In genomic region chr15:40755821-40756220, GRCh38 we compare ENCODE assay signal across 8 cellular contexts. TPM values are rescaled to one million over a fixed set of nuclear protein-coding genes. Genes with fewer than 3 reads are reported as not detected.
DNase-seq lines count a peak whose midpoint lies in the region; ATAC-seq and TF ChIP-seq lines count a peak whose summit lies in the region.

No MANE protein-coding gene starts in this region.

- intact Hi-C loops in Calu3 (cut with micrococcal nuclease; ENCODE audit: unreplicated experiment): no loop called here

- H3K27me3 Mint-ChIP-seq in Calu3 (ENCODE audit: unreplicated experiment): no peaks in the 10 kb centered on the region
- H3K27me3 Mint-ChIP-seq in chondrocyte (ENCODE audit: low read depth): peaks cover 3% of the 10 kb centered on the region

- no peak overlapping the region for H4K8ac ChIP-seq in neuronal stem cell (ENCODE audit: low read depth, low read length)

- CTCF ChIA-PET in Calu3 (lab: Charles Lee): no interaction called here

- H3K27me3 ChIP-seq in neuronal stem cell (ENCODE audit: control insufficient read depth in 3 of 3, insufficient read depth in 3 of 3, low read depth in 1 of 3, low read length in 3 of 3): no peaks in the 10 kb centered on the region

- H4K91ac ChIP-seq in neuronal stem cell (ENCODE audit: low read depth, low read length, poor library complexity): no peak overlapping the region

- DNase-seq in Calu3 (no peak), NB4 (ENCODE audit: low read depth) (peak; percentile 47), chondrocyte (ENCODE audit: low spot score) (no peak), neuronal stem cell (ENCODE audit: low spot score) (no peak), LoVo (ENCODE audit: low spot score) (no peak), H4 (ENCODE audit: low spot score) (no peak)

- H3K4me1 ChIP-seq in neuronal stem cell (ENCODE audit: control insufficient read depth in 2 of 2, insufficient read depth in 1 of 2, low read depth in 1 of 2, low read length in 2 of 2): peaks cover 4 to 8% of the 10 kb centered on the region in 2 donors

- no CpG with 5 or more reads among the region's 11 CpGs for WGBS in neuronal stem cell (ENCODE audit: extremely low coverage in 2 of 2, insufficient read length in 2 of 2, insufficient replicate concordance in 1 of 2), 2 donors

- no peak overlapping the region for H3K14ac ChIP-seq in neuronal stem cell (ENCODE audit: low read length)

- ATAC-seq in HG03442 (IDR thresholded peaks at IDR 0.05; ENCODE audit: unreplicated experiment): no peak
- no peak for ATAC-seq in HG02610 (IDR thresholded peaks at IDR 0.05; ENCODE audit: unreplicated experiment)

- H2BK5ac ChIP-seq in neuronal stem cell (ENCODE audit: low read length): no peak overlapping the region

- peaks cover 5 to 18% of the 10 kb centered on the region in 2 donors for H3K36me3 ChIP-seq in neuronal stem cell (replicated peaks in 1 of 2; ENCODE audit: control insufficient read depth in 2 of 2, insufficient read depth in 2 of 2, low read length in 2 of 2)

- H3K9me3 ChIP-seq in neuronal stem cell (replicated peaks in 1 of 2; ENCODE audit: control insufficient read depth in 2 of 2, insufficient read depth in 1 of 2, low read depth in 1 of 2, low read length in 2 of 2): no peaks in the 10 kb centered on the region

- H3K79me1 ChIP-seq in neuronal stem cell (ENCODE audit: low read depth, low read length): peaks cover 8% of the 10 kb centered on the region

- H2BK15ac ChIP-seq in neuronal stem cell (ENCODE audit: low read length): no peak overlapping the region

- no peak overlapping the region for H2BK120ac ChIP-seq in neuronal stem cell (ENCODE audit: low read depth, low read length)

- no peak overlapping the region for H2AK5ac ChIP-seq in neuronal stem cell (ENCODE audit: low read depth, low read length)

- peak overlapping the region; percentile 94 for H2AFZ ChIP-seq in neuronal stem cell (ENCODE audit: low read length)

- no peak overlapping the region for H3K4ac ChIP-seq in neuronal stem cell (ENCODE audit: low read length)

- peak overlapping the region; percentile 71 for H3K18ac ChIP-seq in neuronal stem cell (ENCODE audit: low read length)

- H3K4me3 ChIP-seq in NB4 (ENCODE audit: low read depth, low read length) (peak overlapping the region; percentile 63), neuronal stem cell (ENCODE audit: low read length in 2 of 2) (peak overlapping the region in 1 of 2 donors; percentile 94)

- no peaks in the 10 kb centered on the region for H3K4me1 Mint-ChIP-seq in Calu3 (ENCODE audit: low read depth, unreplicated experiment)
- H3K4me1 Mint-ChIP-seq in chondrocyte (ENCODE audit: low read depth): peaks cover 25% of the 10 kb centered on the region

- no peak for TF ChIP-seq CTCF in Calu3 (IDR thresholded peaks at IDR 0.05; ENCODE audit: unreplicated experiment)
- no peak for TF ChIP-seq CTCF in NB4 (IDR thresholded peaks at IDR 0.05; ENCODE audit: low read depth, low read length)
- no peak for TF ChIP-seq CTCF in chondrocyte (IDR thresholded peaks at IDR 0.05)

- no TSS peak for BruUV-seq in Calu3 (replicated peaks; lab: Mats Ljungman, UMichigan)

- H3K27ac Mint-ChIP-seq in Calu3 (ENCODE audit: unreplicated experiment): peak overlapping the region; percentile 53
- peak overlapping the region; percentile 95 for H3K27ac Mint-ChIP-seq in chondrocyte (ENCODE audit: unreplicated experiment)

- no peak overlapping the region for H3K9ac ChIP-seq in neuronal stem cell (ENCODE audit: low read depth, low read length, poor library complexity)

- H2BK12ac ChIP-seq in neuronal stem cell (ENCODE audit: low read length): peak overlapping the region; percentile 22

- H3K9me3 Mint-ChIP-seq in Calu3 (ENCODE audit: low read depth, unreplicated experiment): no peaks in the 10 kb centered on the region
- no peaks in the 10 kb centered on the region for H3K9me3 Mint-ChIP-seq in chondrocyte (ENCODE audit: low read depth)

- peak overlapping the region; percentile 92 for H3K27ac ChIP-seq in neuronal stem cell (replicated peaks; ENCODE audit: low read length)

- H3K36me3 Mint-ChIP-seq in Calu3 (ENCODE audit: insufficient read depth, unreplicated experiment) (peaks cover 24% of the 10 kb centered on the region), chondrocyte (ENCODE audit: low read depth) (peaks cover 2% of the 10 kb centered on the region)

- peak overlapping the region; percentile 11 for H3K4me2 ChIP-seq in neuronal stem cell (ENCODE audit: insufficient read depth, low read length, poor library complexity, severe bottlenecking)

- TF ChIP-seq POLR2A in NB4 (IDR thresholded peaks at IDR 0.05; ENCODE audit: extremely low read depth, insufficient read length): no peak

- H3K4me3 Mint-ChIP-seq in Calu3 (ENCODE audit: low read depth, unreplicated experiment) (peak overlapping the region; percentile 93), chondrocyte (ENCODE audit: unreplicated experiment) (peak overlapping the region; percentile 91)

- H3K23ac ChIP-seq in neuronal stem cell (ENCODE audit: low read depth, low read length, poor library complexity): no peak overlapping the region

RNA-seq across cellular contexts. Expression of gene RMDN3, which starts 0.8 kb away (rescaled TPM):
- total RNA-seq in Calu3 (2022) (23.5 and 25.5 TPM in 2 replicates), chondrocyte (27.5 to 30.1 TPM (median 28.8 TPM) in 3 replicates)
- polyA plus RNA-seq in neuronal stem cell (2013, experiment 1 of 2): 9.7 TPM
- 9.2 TPM for polyA plus RNA-seq in neuronal stem cell (2013, experiment 2 of 2)
- 10.1 and 10.4 TPM in 2 replicates for total RNA-seq in H4 (2014; rRNA removed; shearing (Covaris generic))

RNA-seq across cellular contexts. Expression of gene GCHFR, which starts 8.0 kb away (rescaled TPM):
- total RNA-seq in Calu3 (2022) (5.6 and 11.6 TPM in 2 replicates), chondrocyte (1.6 to 2.4 TPM (median 1.9 TPM) in 3 replicates)
- polyA plus RNA-seq in neuronal stem cell (2013, experiment 1 of 2): 1.4 TPM
- polyA plus RNA-seq in neuronal stem cell (2013, experiment 2 of 2): 1.7 TPM
- 43.2 and 49.0 TPM in 2 replicates for total RNA-seq in H4 (2014; rRNA removed; shearing (Covaris generic))

RNA-seq across cellular contexts. Expression of gene C15orf62, which starts 14.0 kb away (rescaled TPM):
- total RNA-seq in Calu3 (2022): 0.56 and 0.64 TPM in 2 replicates
- total RNA-seq in chondrocyte: 0.12 TPM in 1 of 3 replicates, not detected in the others
- 0.03 TPM for polyA plus RNA-seq in neuronal stem cell (2013, experiment 1 of 2)
- not detected for polyA plus RNA-seq in neuronal stem cell (2013, experiment 2 of 2)
- total RNA-seq in H4 (2014; rRNA removed; shearing (Covaris generic)): 0.45 TPM in 1 of 2 replicates, not detected in the other

RNA-seq across cellular contexts. Expression of gene ZFYVE19, which starts 51.1 kb away (rescaled TPM):
- total RNA-seq in Calu3 (2022) (13.9 and 14.9 TPM in 2 replicates), chondrocyte (15.5 to 22.5 TPM (median 15.8 TPM) in 3 replicates)
- 7.3 TPM for polyA plus RNA-seq in neuronal stem cell (2013, experiment 1 of 2)
- polyA plus RNA-seq in neuronal stem cell (2013, experiment 2 of 2): 8.2 TPM
- 29.4 and 32.2 TPM in 2 replicates for total RNA-seq in H4 (2014; rRNA removed; shearing (Covaris generic))

RNA-seq across cellular contexts. Expression of gene DNAJC17, which starts 51.5 kb away (rescaled TPM):
- total RNA-seq in Calu3 (2022): 15.2 and 17.4 TPM in 2 replicates
- 26.4 to 31.8 TPM (median 29.1 TPM) in 3 replicates for total RNA-seq in chondrocyte
- polyA plus RNA-seq in neuronal stem cell (2013, experiment 1 of 2): 41.3 TPM
- polyA plus RNA-seq in neuronal stem cell (2013, experiment 2 of 2): 37.8 TPM
- 50.4 and 60.5 TPM in 2 replicates for total RNA-seq in H4 (2014; rRNA removed; shearing (Covaris generic))
